In genomic region chr3:118817748-118818165, GRCh38 we compare ENCODE assay signal across 8 cellular contexts.
DNase-seq lines count a peak whose midpoint lies in the region; ATAC-seq and TF ChIP-seq lines count a peak whose summit lies in the region.

No MANE protein-coding gene starts in this region.

- TF ChIP-seq CTCF in activated B cell treated with CpG ODN at 0.5 μM for 24 hours (IDR thresholded peaks at IDR 0.05): peak; percentile 61
- peak; percentile 87 for TF ChIP-seq CTCF in fibroblast of the aortic adventitia (IDR thresholded peaks at IDR 0.05; ENCODE audit: insufficient read depth, low read length)

- H3K9me3 Mint-ChIP-seq in activated B cell treated with CpG ODN at 0.5 μM for 24 hours: no peaks in the 10 kb centered on the region

- CTCF ChIA-PET in activated B cell treated with CpG ODN at 0.5 μM for 24 hours (lab: Charles Lee): interaction anchor here (1.2 to 1.4 kb wide), 2 partner anchors 10 to 1797 kb away, joined by 3 read pairs; no protein-coding TSS in a partner anchor

- H3K4me3 Mint-ChIP-seq in activated B cell treated with CpG ODN at 0.5 μM for 24 hours: no peak overlapping the region

- peaks cover 2% of the 10 kb centered on the region for H3K27me3 Mint-ChIP-seq in activated B cell treated with CpG ODN at 0.5 μM for 24 hours

- DNase-seq in DMS 273 treated with DMSO at 0.1 percent for 48 hours (lab: John Stamatoyannopoulos, UW) (peak; percentile 42), NCI-H2171 (lab: John Stamatoyannopoulos, UW) (peak; percentile 30), activated B cell treated with CpG ODN at 0.5 μM for 24 hours (no peak), fibroblast of the aortic adventitia (ENCODE audit: low read depth) (peak; percentile 71), non-pigmented ciliary epithelial cell (ENCODE audit: low read depth) (peak; percentile 15), posterior vena cava (ENCODE audit: low spot score) (no peak)

- no peaks in the 10 kb centered on the region for H3K36me3 Mint-ChIP-seq in activated B cell treated with CpG ODN at 0.5 μM for 24 hours (ENCODE audit: low read depth)

- H3K4me3 ChIP-seq in fibroblast of the aortic adventitia (ENCODE audit: low read depth, low read length): no peak overlapping the region

- POLR2A ChIA-PET in activated B cell treated with CpG ODN at 0.5 μM for 24 hours (lab: Charles Lee): no interaction called here

- intact Hi-C loops in activated B cell treated with CpG ODN at 0.5 μM for 24 hours (cut with micrococcal nuclease): loop anchor here (1.0 kb wide), 1 partner anchor 1798 kb away; no protein-coding TSS in a partner anchor
- intact Hi-C loops in posterior vena cava (cut with DNase I): no loop called here

- no peaks in the 10 kb centered on the region for H3K4me1 Mint-ChIP-seq in activated B cell treated with CpG ODN at 0.5 μM for 24 hours

- H3K27ac Mint-ChIP-seq in activated B cell treated with CpG ODN at 0.5 μM for 24 hours: no peak overlapping the region

- ATAC-seq in GM19328 (IDR thresholded peaks at IDR 0.05; ENCODE audit: unreplicated experiment) (peak; percentile 66), HG03280 (IDR thresholded peaks at IDR 0.05; ENCODE audit: unreplicated experiment) (peak; percentile 78), activated B cell treated with CpG ODN at 0.5 μM for 24 hours (ENCODE audit: low read depth) (peak; percentile 42)

Comparison
In these comparisons a context has a peak if more than half of its experiments do, and no peak if none do; other contexts are left out.
1. DNase-seq: peak in DMS 273 treated with DMSO at 0.1 percent for 48 hours (single experiment), NCI-H2171 (single experiment), fibroblast of the aortic adventitia (single experiment) and non-pigmented ciliary epithelial cell (single experiment); none in activated B cell treated with CpG ODN at 0.5 μM for 24 hours (single experiment) and posterior vena cava (single experiment).
2. Peak in every context shown above with its lines, with median percentiles within 50 percentile points of each other: ATAC-seq.